ENCODE assay signal across 1 cellular context in genomic region chr5:179818746-179819295, GRCh38.
TF ChIP-seq lines count a peak whose summit lies in the region.

No MANE protein-coding gene starts in this region.

TF ChIP-seq in K562, 482 proteins besides CTCF, POLR2A, EP300 and RAD21 (continued from another document):
- TF ChIP-seq ZBTB11 (CRISPR knock-in tag; IDR thresholded peaks at IDR 0.05): 0 out of 6 replicates have a peak, but pooled peaks of 1 of the 3 experiments have one; percentile 46
- TF ChIP-seq HOMEZ (CRISPR knock-in tag; IDR thresholded peaks at IDR 0.05): no peak
- no peak for TF ChIP-seq KAT2B (IDR thresholded peaks at IDR 0.05; ENCODE audit: low read depth, low read length)
- TF ChIP-seq MTA3 (IDR thresholded peaks at IDR 0.05; ENCODE audit: borderline replicate concordance): peak; percentile 90
- no peak for TF ChIP-seq CHD1 (IDR thresholded peaks at IDR 0.05; ENCODE audit: low read length)
- TF ChIP-seq RAD51 (IDR thresholded peaks at IDR 0.05; ENCODE audit: borderline replicate concordance, low read depth): peak; percentile 92
- no peak; the same call in 1 of the 2 replicates for TF ChIP-seq PML (IDR thresholded peaks at IDR 0.05; ENCODE audit: low read length)
- peak; percentile 3 for TF ChIP-seq RBBP5 (IDR thresholded peaks at IDR 0.05; ENCODE audit: borderline replicate concordance, insufficient read depth, low read length, poor library complexity, severe bottlenecking)
- no peak for TF ChIP-seq NFRKB (IDR thresholded peaks at IDR 0.05; ENCODE audit: low read depth)
- no peak for TF ChIP-seq CBFB (CRISPR knock-in tag; IDR thresholded peaks at IDR 0.05)
- peak; percentile 98 for TF ChIP-seq JUN (IDR thresholded peaks at IDR 0.05; ENCODE audit: borderline replicate concordance, low read depth, low read length)
- TF ChIP-seq JUN (CRISPR knock-in tag; IDR thresholded peaks at IDR 0.05; ENCODE audit: borderline replicate concordance): peak; percentile 59; the same call in 1 of the 2 replicates
- TF ChIP-seq SMARCA5 (IDR thresholded peaks at IDR 0.05): no peak
- no peak for TF ChIP-seq NCOA2 (IDR thresholded peaks at IDR 0.05; ENCODE audit: partially characterized antibody in 2 of 2)
- peak; percentile 41; the same call in 1 of the 2 replicates for TF ChIP-seq BRD4 (IDR thresholded peaks at IDR 0.05)
- TF ChIP-seq RNF219 (CRISPR knock-in tag; IDR thresholded peaks at IDR 0.05): no peak
- no peak for TF ChIP-seq WHSC1 (IDR thresholded peaks at IDR 0.05; ENCODE audit: low read length)
- peak; percentile 93 for TF ChIP-seq CREM (IDR thresholded peaks at IDR 0.05; ENCODE audit: low read depth)
- TF ChIP-seq ZNF347 (CRISPR knock-in tag; IDR thresholded peaks at IDR 0.05; ENCODE audit: low read depth): no peak
- no peak for TF ChIP-seq NFXL1 (CRISPR knock-in tag; IDR thresholded peaks at IDR 0.05)
